In the genomic region with DNA sequence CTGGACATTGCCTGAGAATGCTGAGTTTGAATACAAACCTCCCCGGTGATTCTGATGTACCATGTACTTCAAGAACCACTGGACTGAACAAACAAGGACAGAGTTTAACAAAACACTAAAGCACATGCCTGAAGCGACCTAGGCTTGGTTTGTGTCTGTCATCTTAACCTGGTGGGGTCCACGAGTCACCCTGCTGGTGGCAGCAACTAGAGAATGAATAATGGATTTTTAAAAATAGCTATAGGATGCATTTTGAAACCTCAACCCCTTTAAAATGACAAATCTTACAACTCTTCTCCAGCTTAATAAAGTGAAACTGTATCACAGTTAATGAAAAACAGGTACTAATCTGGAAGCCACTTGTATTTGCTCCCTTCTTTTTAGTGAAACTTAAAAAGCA, we compare ENCODE assay signal across 1 cellular context.
TF ChIP-seq lines count a peak whose summit lies in the region.

No MANE protein-coding gene starts in this region.

TF ChIP-seq in H1, 55 proteins besides CTCF, POLR2A, EP300 and RAD21:
- TF ChIP-seq CBX8 (IDR thresholded peaks at IDR 0.05; ENCODE audit: borderline replicate concordance, low read depth, low read length) (no peak), CHD1 (IDR thresholded peaks at IDR 0.05; ENCODE audit: low read depth, low read length) (no peak), JUND (IDR thresholded peaks at IDR 0.05; ENCODE audit: low read length) (no peak), BACH1 (IDR thresholded peaks at IDR 0.05; ENCODE audit: low read length) (no peak), TAF1 (IDR thresholded peaks at IDR 0.05; ENCODE audit: low read depth, low read length) (no peak)
- TF ChIP-seq, protein P1, sequence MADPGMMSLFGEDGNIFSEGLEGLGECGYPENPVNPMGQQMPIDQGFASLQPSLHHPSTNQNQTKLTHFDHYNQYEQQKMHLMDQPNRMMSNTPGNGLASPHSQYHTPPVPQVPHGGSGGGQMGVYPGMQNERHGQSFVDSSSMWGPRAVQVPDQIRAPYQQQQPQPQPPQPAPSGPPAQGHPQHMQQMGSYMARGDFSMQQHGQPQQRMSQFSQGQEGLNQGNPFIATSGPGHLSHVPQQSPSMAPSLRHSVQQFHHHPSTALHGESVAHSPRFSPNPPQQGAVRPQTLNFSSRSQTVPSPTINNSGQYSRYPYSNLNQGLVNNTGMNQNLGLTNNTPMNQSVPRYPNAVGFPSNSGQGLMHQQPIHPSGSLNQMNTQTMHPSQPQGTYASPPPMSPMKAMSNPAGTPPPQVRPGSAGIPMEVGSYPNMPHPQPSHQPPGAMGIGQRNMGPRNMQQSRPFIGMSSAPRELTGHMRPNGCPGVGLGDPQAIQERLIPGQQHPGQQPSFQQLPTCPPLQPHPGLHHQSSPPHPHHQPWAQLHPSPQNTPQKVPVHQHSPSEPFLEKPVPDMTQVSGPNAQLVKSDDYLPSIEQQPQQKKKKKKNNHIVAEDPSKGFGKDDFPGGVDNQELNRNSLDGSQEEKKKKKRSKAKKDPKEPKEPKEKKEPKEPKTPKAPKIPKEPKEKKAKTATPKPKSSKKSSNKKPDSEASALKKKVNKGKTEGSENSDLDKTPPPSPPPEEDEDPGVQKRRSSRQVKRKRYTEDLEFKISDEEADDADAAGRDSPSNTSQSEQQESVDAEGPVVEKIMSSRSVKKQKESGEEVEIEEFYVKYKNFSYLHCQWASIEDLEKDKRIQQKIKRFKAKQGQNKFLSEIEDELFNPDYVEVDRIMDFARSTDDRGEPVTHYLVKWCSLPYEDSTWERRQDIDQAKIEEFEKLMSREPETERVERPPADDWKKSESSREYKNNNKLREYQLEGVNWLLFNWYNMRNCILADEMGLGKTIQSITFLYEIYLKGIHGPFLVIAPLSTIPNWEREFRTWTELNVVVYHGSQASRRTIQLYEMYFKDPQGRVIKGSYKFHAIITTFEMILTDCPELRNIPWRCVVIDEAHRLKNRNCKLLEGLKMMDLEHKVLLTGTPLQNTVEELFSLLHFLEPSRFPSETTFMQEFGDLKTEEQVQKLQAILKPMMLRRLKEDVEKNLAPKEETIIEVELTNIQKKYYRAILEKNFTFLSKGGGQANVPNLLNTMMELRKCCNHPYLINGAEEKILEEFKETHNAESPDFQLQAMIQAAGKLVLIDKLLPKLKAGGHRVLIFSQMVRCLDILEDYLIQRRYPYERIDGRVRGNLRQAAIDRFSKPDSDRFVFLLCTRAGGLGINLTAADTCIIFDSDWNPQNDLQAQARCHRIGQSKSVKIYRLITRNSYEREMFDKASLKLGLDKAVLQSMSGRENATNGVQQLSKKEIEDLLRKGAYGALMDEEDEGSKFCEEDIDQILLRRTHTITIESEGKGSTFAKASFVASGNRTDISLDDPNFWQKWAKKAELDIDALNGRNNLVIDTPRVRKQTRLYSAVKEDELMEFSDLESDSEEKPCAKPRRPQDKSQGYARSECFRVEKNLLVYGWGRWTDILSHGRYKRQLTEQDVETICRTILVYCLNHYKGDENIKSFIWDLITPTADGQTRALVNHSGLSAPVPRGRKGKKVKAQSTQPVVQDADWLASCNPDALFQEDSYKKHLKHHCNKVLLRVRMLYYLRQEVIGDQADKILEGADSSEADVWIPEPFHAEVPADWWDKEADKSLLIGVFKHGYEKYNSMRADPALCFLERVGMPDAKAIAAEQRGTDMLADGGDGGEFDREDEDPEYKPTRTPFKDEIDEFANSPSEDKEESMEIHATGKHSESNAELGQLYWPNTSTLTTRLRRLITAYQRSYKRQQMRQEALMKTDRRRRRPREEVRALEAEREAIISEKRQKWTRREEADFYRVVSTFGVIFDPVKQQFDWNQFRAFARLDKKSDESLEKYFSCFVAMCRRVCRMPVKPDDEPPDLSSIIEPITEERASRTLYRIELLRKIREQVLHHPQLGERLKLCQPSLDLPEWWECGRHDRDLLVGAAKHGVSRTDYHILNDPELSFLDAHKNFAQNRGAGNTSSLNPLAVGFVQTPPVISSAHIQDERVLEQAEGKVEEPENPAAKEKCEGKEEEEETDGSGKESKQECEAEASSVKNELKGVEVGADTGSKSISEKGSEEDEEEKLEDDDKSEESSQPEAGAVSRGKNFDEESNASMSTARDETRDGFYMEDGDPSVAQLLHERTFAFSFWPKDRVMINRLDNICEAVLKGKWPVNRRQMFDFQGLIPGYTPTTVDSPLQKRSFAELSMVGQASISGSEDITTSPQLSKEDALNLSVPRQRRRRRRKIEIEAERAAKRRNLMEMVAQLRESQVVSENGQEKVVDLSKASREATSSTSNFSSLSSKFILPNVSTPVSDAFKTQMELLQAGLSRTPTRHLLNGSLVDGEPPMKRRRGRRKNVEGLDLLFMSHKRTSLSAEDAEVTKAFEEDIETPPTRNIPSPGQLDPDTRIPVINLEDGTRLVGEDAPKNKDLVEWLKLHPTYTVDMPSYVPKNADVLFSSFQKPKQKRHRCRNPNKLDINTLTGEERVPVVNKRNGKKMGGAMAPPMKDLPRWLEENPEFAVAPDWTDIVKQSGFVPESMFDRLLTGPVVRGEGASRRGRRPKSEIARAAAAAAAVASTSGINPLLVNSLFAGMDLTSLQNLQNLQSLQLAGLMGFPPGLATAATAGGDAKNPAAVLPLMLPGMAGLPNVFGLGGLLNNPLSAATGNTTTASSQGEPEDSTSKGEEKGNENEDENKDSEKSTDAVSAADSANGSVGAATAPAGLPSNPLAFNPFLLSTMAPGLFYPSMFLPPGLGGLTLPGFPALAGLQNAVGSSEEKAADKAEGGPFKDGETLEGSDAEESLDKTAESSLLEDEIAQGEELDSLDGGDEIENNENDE (IDR thresholded peaks at IDR 0.05; ENCODE audit: insufficient replicate concordance, low read length) = no peak
